8 cellular contexts compared by ENCODE assay signal in genomic region chr12:80195143-80195726, GRCh38.
DNase-seq lines count a peak whose midpoint lies in the region; ATAC-seq, FAIRE-seq and TF ChIP-seq lines count a peak whose summit lies in the region.

No MANE protein-coding gene starts in this region.

- TF ChIP-seq CTCF in 22Rv1 (IDR thresholded peaks at IDR 0.05) = peak; percentile 79
- peak; percentile 58 for TF ChIP-seq CTCF in GM13977 (IDR thresholded peaks at IDR 0.05; ENCODE audit: extremely low read depth, insufficient read depth, missing control alignments)
- TF ChIP-seq CTCF in foreskin fibroblast (IDR thresholded peaks at IDR 0.05; ENCODE audit: low read depth, low read length) = peak; percentile 84
- TF ChIP-seq CTCF in spleen (IDR thresholded peaks at IDR 0.05 in 8 of 11, conservative IDR thresholded peaks at IDR 0.05 in 3 of 11) = peak in 6 of 11 experiments; percentile 26 to 48 (median 38)

- H3K36me3 ChIP-seq in spleen = no peaks in the 10 kb centered on the region

- no peak for TF ChIP-seq POLR2A in spleen (IDR thresholded peaks at IDR 0.05)

- in situ Hi-C loops in GM13977 (cut with MboI; ENCODE audit: low pct_unique_long_range_greater_than_20kb, low sequenced_read_pairs, unreplicated experiment) = no loop called here

- H3K9me3 ChIP-seq in spleen = no peaks in the 10 kb centered on the region

- DNase-seq in GM13977 (ENCODE audit: low spot score) (peak; percentile 21), SHP77 treated with DMSO at 0.1 percent for 48 hours (lab: John Stamatoyannopoulos, UW) (peak; percentile 11), foreskin fibroblast (peak; percentile 59 to 83), spleen (no peak), frontal cortex (ENCODE audit: low spot score in 2 of 2) (no peak), NCI-H128 (lab: John Stamatoyannopoulos, UW; ENCODE audit: unreplicated experiment) (no peak)

- no peaks in the 10 kb centered on the region for H3K4me1 ChIP-seq in spleen

- H3K4me3 ChIP-seq in foreskin fibroblast (ENCODE audit: low read depth in 1 of 2, low read length in 2 of 2) = no peak overlapping the region
- H3K4me3 ChIP-seq in spleen = no peak overlapping the region

- no peak for FAIRE-seq in frontal cortex (lab: Jason Lieb, UNC)

- intact Hi-C loops in spleen (cut with DNase I; ENCODE audit: low total_unique reads) = no loop called here

- 0 to 6% (median 3%) methylated on average over 1 of the region's 1 CpG for WGBS in spleen, 5 donors

- H3K27me3 ChIP-seq in spleen (replicated peaks in 1 of 7) = no peaks in the 10 kb centered on the region

- ATAC-seq in HG03520 (IDR thresholded peaks at IDR 0.05; ENCODE audit: unreplicated experiment) = peak; percentile 54

- no peak overlapping the region for H3K27ac ChIP-seq in 22Rv1
- H3K27ac ChIP-seq in spleen = no peak overlapping the region

Comparison
In these comparisons a context has a peak if more than half of its experiments do, and no peak if none do; other contexts are left out.
1. DNase-seq: peak in GM13977 (single experiment), SHP77 treated with DMSO at 0.1 percent for 48 hours (single experiment) and foreskin fibroblast (2 of 2); none in spleen (single experiment), frontal cortex (0 of 2) and NCI-H128 (single experiment).
2. Peak in every context shown above with its lines, with median percentiles within 50 percentile points of each other: CTCF ChIP-seq.